ENCODE assay signal across 28 cellular contexts in genomic region chr3:69725994-69726571, GRCh38. TPM values are rescaled to one million over a fixed set of nuclear protein-coding genes. Genes with fewer than 3 reads are reported as not detected.
DNase-seq lines count a peak whose midpoint lies in the region; ATAC-seq, FAIRE-seq and TF ChIP-seq lines count a peak whose summit lies in the region.
"Had no signal": no experiment of that assay in that cellular context is flagged by ENCODE, and none has a peak within 500 bp of the region (broad histone marks: within the 10 kb centered on the region; RNA-seq: fewer than 3 reads in every experiment).

No MANE protein-coding gene starts in this region.

- DNase-seq in cardiac muscle cell (ENCODE audit: low read depth in 1 of 2, low spot score in 1 of 2) (no peak), cardiac septum (ENCODE audit: low spot score) (no peak), K562 (ENCODE audit: extremely low read depth in 1 of 4, low spot score in 3 of 4) (no peak), keratinocyte (ENCODE audit: low read depth, low spot score) (no peak), tibial nerve (ENCODE audit: low spot score in 2 of 2) (no peak), nephron progenitor cell (no peak), SKM-1 treated with dmso at 0.1 percent for 144 hours (lab: John Stamatoyannopoulos, UW; ENCODE audit: unreplicated experiment) (no peak)
- DNase-seq: 8988T; ACHN; BE2C; C1 segment of cervical spinal cord; CD4-positive, alpha-beta memory T cell; CD4-positive, CD25-positive, alpha-beta regulatory T cell; CD8-positive, alpha-beta memory T cell; COR-L47; DMS 273 treated with DMSO at 0.1 percent for 48 hours; DMS153; DMS53; DMS79; DND-41; EL; GDM1 had no signal

- H3K27ac ChIP-seq in cardiac muscle cell (peak overlapping the region; percentile 94), K562 (ENCODE audit: extremely low read depth, low read depth, low read length) (peak overlapping the region; percentile 90), keratinocyte (ENCODE audit: control insufficient read depth, insufficient read depth, low read length) (no peak overlapping the region), tibial nerve (no peak overlapping the region)
- H3K27ac ChIP-seq: BLaER1 had no signal

- POLR2A ChIA-PET in K562 (lab: Yijun Ruan, JAX): interaction anchor here (0.6 kb wide), 1 partner anchor 1296 kb away, joined by 3 read pairs; no protein-coding TSS in a partner anchor

- peak overlapping the region in 1 of 2 experiments; percentile 36; a peak in 1 of 4 replicates for H3K9ac ChIP-seq in K562 (ENCODE audit: insufficient read depth in 1 of 2, low read depth in 2 of 2, low read length in 2 of 2)
- no peak overlapping the region for H3K9ac ChIP-seq in keratinocyte (ENCODE audit: control insufficient read depth, extremely low read depth, insufficient read depth, low read length)
- H3K9ac ChIP-seq: BLaER1 had no signal

- no peak for TF ChIP-seq POLR2A in K562 (conservative IDR thresholded peaks at IDR 0.05)
- no peak for TF ChIP-seq POLR2A in tibial nerve (IDR thresholded peaks at IDR 0.05)

- TF ChIP-seq CTCF in cardiac muscle cell (IDR thresholded peaks at IDR 0.05; ENCODE audit: low read depth, low read length) (no peak), K562 (IDR thresholded peaks at IDR 0.05 in 2 of 3, conservative IDR thresholded peaks at IDR 0.05 in 1 of 3; ENCODE audit: insufficient read depth in 2 of 3, low read depth in 1 of 3, low read length in 3 of 3) (no peak), keratinocyte (optimal IDR thresholded peaks at IDR 0.05 in 1 of 3, IDR thresholded peaks at IDR 0.05 in 1 of 3, conservative IDR thresholded peaks at IDR 0.05 in 1 of 3; ENCODE audit: extremely low read depth in 1 of 3, insufficient read depth in 2 of 3, low read length in 3 of 3) (no peak), tibial nerve (IDR thresholded peaks at IDR 0.05) (no peak), nephron progenitor cell (IDR thresholded peaks at IDR 0.05) (no peak)

- H4K20me1 ChIP-seq in K562 (replicated peaks; ENCODE audit: control insufficient read depth, insufficient read depth, low read length): no peaks in the 10 kb centered on the region
- H4K20me1 ChIP-seq in keratinocyte (ENCODE audit: control insufficient read depth, extremely low read depth, insufficient read depth, low read length): no peaks in the 10 kb centered on the region
- H4K20me1 ChIP-seq: BLaER1 had no signal

- intact Hi-C loops in cardiac septum (cut with DNase I): no loop called here
- intact Hi-C loops in K562 (cut with micrococcal nuclease): no loop called here

- no peak for ATAC-seq in K562
- ATAC-seq: GM12878 had no signal

- H3K4me1 ChIP-seq in cardiac muscle cell (ENCODE audit: low read depth): peaks cover 42% of the 10 kb centered on the region
- peaks cover 9 to 26% of the 10 kb centered on the region in 2 experiments; a peak in 4 of 5 replicates for H3K4me1 ChIP-seq in K562 (replicated peaks in 1 of 2; ENCODE audit: control insufficient read depth in 2 of 2, insufficient read depth in 2 of 2, low read length in 2 of 2)
- H3K4me1 ChIP-seq in keratinocyte (ENCODE audit: control insufficient read depth, extremely low read depth, insufficient read depth, low read length): no peaks in the 10 kb centered on the region
- H3K4me1 ChIP-seq in tibial nerve: no peaks in the 10 kb centered on the region
- H3K4me1 ChIP-seq: BLaER1 had no signal

- H3K27ac Mint-ChIP-seq in nephron progenitor cell: no peak overlapping the region
- H3K27ac Mint-ChIP-seq: CD14-positive monocyte; CD4-positive, alpha-beta memory T cell; CD4-positive, CD25-positive, alpha-beta regulatory T cell; CD8-positive, alpha-beta memory T cell had no signal

- TF ChIP-seq EP300 in K562 (IDR thresholded peaks at IDR 0.05; ENCODE audit: low read length) (no peak), tibial nerve (IDR thresholded peaks at IDR 0.05) (no peak)

- H3K27me3 Mint-ChIP-seq in nephron progenitor cell (ENCODE audit: low read depth, poor library complexity): no peaks in the 10 kb centered on the region
- H3K27me3 Mint-ChIP-seq: CD4-positive, alpha-beta memory T cell; CD4-positive, CD25-positive, alpha-beta regulatory T cell; CD8-positive, alpha-beta memory T cell had no signal

- no peaks in the 10 kb centered on the region for H3K9me3 ChIP-seq in cardiac muscle cell (ENCODE audit: low read depth)
- no peaks in the 10 kb centered on the region; the same call in 1 of the 2 replicates for H3K9me3 ChIP-seq in K562 (replicated peaks; ENCODE audit: control insufficient read depth, insufficient read depth, low read depth, low read length)
- H3K9me3 ChIP-seq in keratinocyte (ENCODE audit: control insufficient read depth, low read depth, low read length): no peaks in the 10 kb centered on the region
- H3K9me3 ChIP-seq in tibial nerve: no peaks in the 10 kb centered on the region
- H3K9me3 ChIP-seq: BE2C, BLaER1 had no signal

- peaks cover 5% of the 10 kb centered on the region for H3K4me1 Mint-ChIP-seq in nephron progenitor cell
- H3K4me1 Mint-ChIP-seq: CD4-positive, alpha-beta memory T cell; CD8-positive, alpha-beta memory T cell had no signal

- H3K36me3 Mint-ChIP-seq in nephron progenitor cell (ENCODE audit: low read depth): no peaks in the 10 kb centered on the region
- H3K36me3 Mint-ChIP-seq: CD14-positive monocyte; CD4-positive, alpha-beta memory T cell; CD4-positive, CD25-positive, alpha-beta regulatory T cell; CD8-positive, alpha-beta memory T cell had no signal

- TF ChIP-seq RAD21 in K562 (CRISPR knock-in tag; conservative IDR thresholded peaks at IDR 0.05 in 1 of 2, IDR thresholded peaks at IDR 0.05 in 1 of 2): no peak

- FAIRE-seq in K562 (lab: Jason Lieb, UNC) (no peak), keratinocyte (lab: Jason Lieb, UNC) (peak; percentile 20)
- FAIRE-seq: A204.1, GM12878, GM12892, GM18507 had no signal

- no peak overlapping the region for H3K4me3 Mint-ChIP-seq in nephron progenitor cell
- H3K4me3 Mint-ChIP-seq: CD14-positive monocyte; CD4-positive, alpha-beta memory T cell; CD4-positive, CD25-positive, alpha-beta regulatory T cell; CD8-positive, alpha-beta memory T cell had no signal

- H3K4me2 ChIP-seq in K562 (ENCODE audit: insufficient read depth, low read length): peak overlapping the region; percentile 38
- H3K4me2 ChIP-seq in keratinocyte (ENCODE audit: control insufficient read depth, extremely low read depth, insufficient read depth, low read depth, low read length): no peak overlapping the region
- H3K4me2 ChIP-seq: BLaER1 had no signal

- H3K27me3 ChIP-seq in cardiac muscle cell (no peaks in the 10 kb centered on the region), K562 (ENCODE audit: control insufficient read depth in 2 of 2, insufficient read depth in 2 of 2, low read length in 2 of 2) (no peaks in the 10 kb centered on the region), keratinocyte (ENCODE audit: control insufficient read depth, extremely low read depth, insufficient read depth, low read length) (no peaks in the 10 kb centered on the region), tibial nerve (no peaks in the 10 kb centered on the region)
- H3K27me3 ChIP-seq: BE2C, BLaER1 had no signal

- peak overlapping the region; percentile 80 for H2AFZ ChIP-seq in K562 (ENCODE audit: low read depth, low read length)
- H2AFZ ChIP-seq in keratinocyte (ENCODE audit: control insufficient read depth, low read length): no peak overlapping the region

- CTCF ChIA-PET in K562 (lab: Yijun Ruan, JAX; ENCODE audit: low intra/inter-chr PET ratio): no interaction called here

- no peak overlapping the region for H3K4me3 ChIP-seq in cardiac muscle cell
- H3K4me3 ChIP-seq in K562: no peak overlapping the region
- no peak overlapping the region for H3K4me3 ChIP-seq in keratinocyte (ENCODE audit: control insufficient read depth in 2 of 3, extremely low read depth in 1 of 3, insufficient read depth in 2 of 3, low read depth in 1 of 3, low read length in 3 of 3)
- H3K4me3 ChIP-seq in tibial nerve: no peak overlapping the region
- H3K4me3 ChIP-seq: BLaER1, GM12878 had no signal

- no peaks in the 10 kb centered on the region for H3K79me2 ChIP-seq in K562 (ENCODE audit: control insufficient read depth, insufficient read depth, low read length)
- no peaks in the 10 kb centered on the region for H3K79me2 ChIP-seq in keratinocyte (ENCODE audit: control insufficient read depth, insufficient read depth, low read length)

- in situ Hi-C loops in K562 (cut with MboI): no loop called here

- no peaks in the 10 kb centered on the region for H3K36me3 ChIP-seq in cardiac muscle cell
- H3K36me3 ChIP-seq in K562 (ENCODE audit: control insufficient read depth, insufficient read depth, low read length): no peaks in the 10 kb centered on the region
- no peaks in the 10 kb centered on the region for H3K36me3 ChIP-seq in keratinocyte (ENCODE audit: control insufficient read depth in 2 of 2, extremely low read depth in 1 of 2, insufficient read depth in 2 of 2, low read length in 2 of 2)
- H3K36me3 ChIP-seq in tibial nerve: no peaks in the 10 kb centered on the region
- H3K36me3 ChIP-seq: BE2C, BLaER1 had no signal

- dilution Hi-C loops in keratinocyte (cut with MboI; ENCODE audit: extremely low pct_ligation_motif_present, low sequenced_read_pairs): no loop called here

- WGBS in K562 (ENCODE audit: insufficient coverage, low coverage, missing lambda C conversion rate): 35% methylated on average over 3 of the region's 3 CpGs
- WGBS in tibial nerve, 2 donors: 76 to 79% methylated on average over 3 of the region's 3 CpGs

- H3K9me3 Mint-ChIP-seq in nephron progenitor cell: no peaks in the 10 kb centered on the region
- H3K9me3 Mint-ChIP-seq: CD14-positive monocyte; CD4-positive, alpha-beta memory T cell had no signal

- BruUV-seq in K562 (replicated peaks; lab: Mats Ljungman, UMichigan): no TSS peak

- H3K9me1 ChIP-seq in K562 (ENCODE audit: control insufficient read depth, insufficient read depth, low read length) (no peaks in the 10 kb centered on the region), keratinocyte (ENCODE audit: control insufficient read depth, extremely low read depth, insufficient read depth, low read length) (no peaks in the 10 kb centered on the region)

RNA-seq across cellular contexts. Expression of gene MITF, which starts 13.2 kb away (rescaled TPM):
- total RNA-seq in cardiac muscle cell: 57.3 and 99.9 TPM in 2 replicates
- 73.2 and 102 TPM in 2 replicates for polyA plus RNA-seq in cardiac muscle cell
- total RNA-seq in cardiac septum: 97.6 TPM
- 14.1 and 25.5 TPM in 2 replicates for total RNA-seq in K562 (2011; cell fraction: chromatin; rRNA removed; ENCODE audit: low replicate concordance)
- 10.0 and 11.2 TPM in 2 replicates for total RNA-seq in K562 (2011; cell fraction: nucleolus; rRNA removed)
- 19.1 and 23.1 TPM in 2 replicates for total RNA-seq in K562 (2011; cell fraction: nucleoplasm; rRNA removed)
- 11.5 and 17.6 TPM in 2 replicates for total RNA-seq in K562 (2014; rRNA removed)
- 11.1 and 13.5 TPM in 2 replicates for total RNA-seq in K562 (2014; rRNA removed; fragmentation: Illumina TruSeq; extraction: Trizol)
- total RNA-seq in K562 (2015; rRNA removed; fragmentation: Illumina TruSeq; extraction: Trizol): 13.4 and 14.2 TPM in 2 replicates
- total RNA-seq in K562 (2021): 14.6 and 16.5 TPM in 2 replicates
- polyA plus RNA-seq in K562 (2011; rRNA removed): 9.7 and 10.1 TPM in 2 replicates
- polyA plus RNA-seq in K562 (2011; cell fraction: cytosol; rRNA removed): 9.3 and 11.5 TPM in 2 replicates
- polyA plus RNA-seq in K562 (2011; cell fraction: nucleus; rRNA removed): 11.0 and 11.4 TPM in 2 replicates
- 7.4 and 9.4 TPM in 2 replicates for polyA plus RNA-seq in K562 (2012)
- 10.7 and 14.9 TPM in 2 replicates for polyA plus RNA-seq in K562 (2014; fragmentation: Illumina TruSeq; extraction: Trizol)
- polyA plus RNA-seq in K562 (2014; fragmentation: Nextera tagmentation; extraction: Ambion mirVana): 1 to 10 TPM; 5.6 to 9.0 TPM
- 8.4 and 8.7 TPM in 2 replicates for polyA plus RNA-seq in K562 (2014; rRNA removed)
- 32.4 and 33.9 TPM in 2 replicates for polyA minus RNA-seq in K562 (2011; rRNA and poly(A)+ RNA removed)
- polyA minus RNA-seq in K562 (2011; cell fraction: cytosol; rRNA and poly(A)+ RNA removed): 11.4 and 11.9 TPM in 2 replicates
- 21.8 and 42.0 TPM in 2 replicates for polyA minus RNA-seq in K562 (2011; cell fraction: nucleus; rRNA and poly(A)+ RNA removed)
- polyA plus RNA-seq in keratinocyte: 2.7 to 5.8 TPM (median 2.9 TPM) in 3 replicates
- 14.9 TPM for polyA plus RNA-seq in keratinocyte (2011; ENCODE audit: low read depth)
- polyA plus RNA-seq in keratinocyte (2011; cell fraction: cytosol; rRNA removed): 3.9 and 4.6 TPM in 2 replicates
- 6.1 and 7.0 TPM in 2 replicates for polyA plus RNA-seq in keratinocyte (2011; cell fraction: nucleus; rRNA removed)
- 1.8 and 2.4 TPM in 2 replicates for polyA plus RNA-seq in keratinocyte (2012; ENCODE audit: low replicate concordance)
- 8.0 to 26.5 TPM (median 12.1 TPM) in 3 replicates for polyA minus RNA-seq in keratinocyte
- polyA minus RNA-seq in keratinocyte (2011; cell fraction: cytosol; rRNA and poly(A)+ RNA removed): 3.6 TPM
- polyA minus RNA-seq in keratinocyte (2011; cell fraction: nucleus; rRNA and poly(A)+ RNA removed): 7.4 and 12.3 TPM in 2 replicates
- 10 to 100 TPM; 10.3 to 26.9 (median 15.5) TPM for total RNA-seq in tibial nerve
- polyA plus RNA-seq: CD4-positive, alpha-beta memory T cell; CD4-positive, CD25-positive, alpha-beta regulatory T cell; CD8-positive, alpha-beta memory T cell had no signal

Comparison
In these comparisons a context has a peak if more than half of its experiments do, and no peak if none do; other contexts are left out.
1. H3K27ac ChIP-seq: peak in cardiac muscle cell (single experiment) and K562 (single experiment); none in keratinocyte (single experiment) and tibial nerve (0 of 4).